In genomic region chr10:114674321-114674720, GRCh38 we compare ENCODE assay signal across 17 cellular contexts.
"Had no signal": no experiment of that assay in that cellular context is flagged by ENCODE, and none has a peak within 500 bp of the region (broad histone marks: within the 10 kb centered on the region; RNA-seq: fewer than 3 reads in every experiment).

No MANE protein-coding gene starts in this region.

- H3K4me2 ChIP-seq: hepatocyte had no signal

- H3K27ac ChIP-seq: colonic mucosa, esophagus squamous epithelium, foreskin keratinocyte, hepatocyte, right atrium auricular region, sigmoid colon had no signal

- H3K27me3 ChIP-seq: colonic mucosa, esophagus squamous epithelium, hepatocyte, right atrium auricular region, sigmoid colon had no signal

- H3K36me3 ChIP-seq: colonic mucosa, esophagus squamous epithelium, right atrium auricular region, sigmoid colon had no signal

- H2AFZ ChIP-seq: hepatocyte had no signal

- H3K9me3 ChIP-seq: colonic mucosa, esophagus squamous epithelium, right atrium auricular region, sigmoid colon had no signal

- DNase-seq: colonic mucosa; dermis blood vessel endothelial cell; esophagus squamous epithelium; foreskin keratinocyte; head of caudate nucleus; kidney glomerular epithelial cell; mammary epithelial cell; naive thymus-derived CD4-positive, alpha-beta T cell; nephron progenitor cell; posterior cingulate gyrus; sigmoid colon; small intestine; stimulated activated CD4-positive, alpha-beta T cell treated with anti-CD3 and anti-CD28 coated beads, Interleukin-12 subunit alpha, Interleukin-12 subunit beta, amount 100 ng/mL, for 4 hours; stimulated activated naive CD4-positive, alpha-beta T cell treated with Interleukin-2 at 50 U/mL for 16 hours; trophoblast cell had no signal

- H3K4me3 ChIP-seq: colonic mucosa, esophagus squamous epithelium, hepatocyte, right atrium auricular region, sigmoid colon had no signal

- H3K79me2 ChIP-seq: hepatocyte had no signal

- H3K4me1 ChIP-seq: colonic mucosa, foreskin keratinocyte, sigmoid colon had no signal
